30 cellular contexts compared by ENCODE assay signal in genomic region chr10:84314269-84314668, GRCh38. TPM values are rescaled to one million over a fixed set of nuclear protein-coding genes. Genes with fewer than 3 reads are reported as not detected.
A peak's percentile ranks its signal among the peaks of the same experiment; 100 is the strongest.
DNase-seq lines count a peak whose midpoint lies in the region; ATAC-seq, FAIRE-seq and TF ChIP-seq lines count a peak whose summit lies in the region.
"Had no signal": no experiment of that assay in that cellular context is flagged by ENCODE, and none has a peak within 500 bp of the region (broad histone marks: within the 10 kb centered on the region; RNA-seq: fewer than 3 reads in every experiment).

No MANE protein-coding gene starts in this region.

- TF ChIP-seq RAD21 in IMR-90 (IDR thresholded peaks at IDR 0.05; ENCODE audit: low read length) (no peak), GM12878 (IDR thresholded peaks at IDR 0.05; ENCODE audit: insufficient read depth, low read depth, low read length) (no peak)

- no peaks in the 10 kb centered on the region for H3K36me3 Mint-ChIP-seq in natural killer cell treated with Interleukin-12 subunit alpha and Interleukin-12 subunit beta and Interleukin-15 and Interleukin-18, amount 100 ng/mL, for 72 hours
- H3K36me3 Mint-ChIP-seq: neural progenitor cell; stimulated activated effector memory CD8-positive, alpha-beta T cell treated with anti-CD3 and anti-CD28 coated beads, Interleukin-12 subunit alpha, Interleukin-12 subunit beta, amount 100 ng/mL, for 72 hours had no signal

- no peak overlapping the region for H4K5ac ChIP-seq in IMR-90 (ENCODE audit: low read depth, low read length)

- H2BK5ac ChIP-seq in IMR-90 (ENCODE audit: low read depth, low read length, poor library complexity, severe bottlenecking): no peak overlapping the region

- H2AK5ac ChIP-seq in IMR-90 (ENCODE audit: low read depth, low read length): peak overlapping the region; percentile 49

- peaks cover 0 to 10% of the 10 kb centered on the region in 2 experiments; a peak in 1 of 4 replicates for H3K79me1 ChIP-seq in IMR-90 (ENCODE audit: low read depth in 1 of 2, low read length in 2 of 2)

- BruUV-seq in IMR-90 (replicated peaks; lab: Mats Ljungman, UMichigan): no TSS peak
- no TSS peak for BruUV-seq in GM12878 (replicated peaks; lab: Mats Ljungman, UMichigan)

- SMC1A ChIA-PET in GM12878 (lab: Charles Lee; ENCODE audit: uncharacterized antibody, unreplicated experiment): no interaction called here

- intact Hi-C loops in IMR-90 (cut with micrococcal nuclease): no loop called here
- intact Hi-C loops in GM12878 (cut with micrococcal nuclease; ENCODE audit: unreplicated experiment): no loop called here

- no peaks in the 10 kb centered on the region for H3K36me3 ChIP-seq in IMR-90 (ENCODE audit: control insufficient read depth, insufficient read depth, low read length)
- H3K36me3 ChIP-seq in GM12878 (ENCODE audit: control insufficient read depth in 2 of 2, insufficient read depth in 2 of 2, low read length in 1 of 2): no peaks in the 10 kb centered on the region
- H3K36me3 ChIP-seq: gastroesophageal sphincter, neural progenitor cell, suprapubic skin had no signal

- ATAC-seq in IMR-90 (ENCODE audit: low read depth): no peak
- ATAC-seq in GM12878: peak; percentile 63
- ATAC-seq in natural killer cell treated with Interleukin-12 subunit alpha and Interleukin-12 subunit beta and Interleukin-15 and Interleukin-18, amount 100 ng/mL, for 72 hours: peak; percentile 41 to 50
- no peak for ATAC-seq in GM18502 (IDR thresholded peaks at IDR 0.05; ENCODE audit: poor library complexity, unreplicated experiment)
- ATAC-seq: activated T-helper 17 cell treated with anti-CD3 and anti-CD28 coated beads, Interleukin-2, amount 50 U/mL, for 72 hours; gastroesophageal sphincter; stimulated activated effector memory CD8-positive, alpha-beta T cell treated with anti-CD3 and anti-CD28 coated beads, Interleukin-12 subunit alpha, Interleukin-12 subunit beta, amount 100 ng/mL, for 72 hours had no signal

- DNase-seq in A172 (ENCODE audit: low spot score) (peak; percentile 9), IMR-90 (no peak), GM12878 (ENCODE audit: low read depth, low spot score) (no peak), HT-29 (ENCODE audit: low spot score) (no peak), inferior parietal cortex (ENCODE audit: extremely low spot score) (no peak), foreskin melanocyte (no peak)
- DNase-seq in natural killer cell treated with Interleukin-12 subunit alpha and Interleukin-12 subunit beta and Interleukin-15 and Interleukin-18, amount 100 ng/mL, for 72 hours (ENCODE audit: low spot score): no peak
- DNase-seq: activated CD4-positive, alpha-beta T cell treated with anti-CD3 and anti-CD28 coated beads, Interleukin-2, amount 50 U/mL, for 4 hours; activated CD4-positive, CD25-positive, alpha-beta regulatory T cell; activated CD8-positive, alpha-beta memory T cell treated with anti-CD3 and anti-CD28 coated beads, Interleukin-2, amount 50 U/mL, for 48 hours; activated naive CD4-positive, alpha-beta T cell treated with anti-CD3 and anti-CD28 coated beads, Interleukin-2, amount 50 U/mL, for 16 hours; amygdala; dorsolateral prefrontal cortex; H7; hippocampal formation; Karpas-422; NCI-H1417 treated with DMSO at 0.1 percent for 48 hours; NCI-H345; retina; T-helper 1 cell had no signal

- POLR2A ChIA-PET in IMR-90 (lab: Charles Lee; ENCODE audit: unreplicated experiment): no interaction called here
- POLR2A ChIA-PET in GM12878 (lab: Charles Lee): no interaction called here

- no peak overlapping the region for H3K4me3 ChIP-seq in IMR-90 (ENCODE audit: insufficient read depth, low read depth, low read length)
- no peak overlapping the region for H3K4me3 ChIP-seq in GM12878
- H3K4me3 ChIP-seq: A549, dorsolateral prefrontal cortex, gastroesophageal sphincter, neural progenitor cell, suprapubic skin had no signal

- TF ChIP-seq POLR2A in IMR-90 (IDR thresholded peaks at IDR 0.05; ENCODE audit: low read depth, low read length) (no peak), GM12878 (IDR thresholded peaks at IDR 0.05; ENCODE audit: low read depth, low read length) (no peak)

- H3K4me2 ChIP-seq in IMR-90 (ENCODE audit: low read depth, low read length) (no peak overlapping the region), GM12878 (ENCODE audit: control insufficient read depth, insufficient read depth) (no peak overlapping the region)
- H3K4me2 ChIP-seq: A549, neural progenitor cell had no signal

- no peaks in the 10 kb centered on the region for H3K27me3 Mint-ChIP-seq in natural killer cell treated with Interleukin-12 subunit alpha and Interleukin-12 subunit beta and Interleukin-15 and Interleukin-18, amount 100 ng/mL, for 72 hours

- H2AFZ ChIP-seq in IMR-90 (replicated peaks; ENCODE audit: low read length, poor library complexity) (peak overlapping the region; percentile 58), GM12878 (ENCODE audit: control insufficient read depth, low read depth, low read length) (no peak overlapping the region)
- H2AFZ ChIP-seq: neural progenitor cell, parathyroid adenoma had no signal

- RAD21 ChIA-PET in GM12878 (lab: Charles Lee; ENCODE audit: unreplicated experiment): no interaction called here

- TF ChIP-seq CTCF in IMR-90 (conservative IDR thresholded peaks at IDR 0.05; ENCODE audit: low read depth, low read length): no peak
- TF ChIP-seq CTCF in GM12878 (IDR thresholded peaks at IDR 0.05 in 2 of 3, conservative IDR thresholded peaks at IDR 0.05 in 1 of 3; ENCODE audit: control insufficient read depth in 2 of 3, extremely low read depth in 1 of 3, insufficient read depth in 1 of 3, low read depth in 3 of 3, low read length in 3 of 3): no peak

- H2BK15ac ChIP-seq in IMR-90 (ENCODE audit: low read depth, low read length): no peak overlapping the region

- no peaks in the 10 kb centered on the region for H3K9me3 ChIP-seq in IMR-90 (ENCODE audit: control insufficient read depth, insufficient read depth, low read length)
- no peaks in the 10 kb centered on the region; the same call in 2 of the 3 replicates for H3K9me3 ChIP-seq in GM12878 (replicated peaks; ENCODE audit: control insufficient read depth, insufficient read depth, low read length)
- H3K9me3 ChIP-seq: A549, gastroesophageal sphincter, suprapubic skin had no signal

- no peaks in the 10 kb centered on the region for H3K9me3 Mint-ChIP-seq in natural killer cell treated with Interleukin-12 subunit alpha and Interleukin-12 subunit beta and Interleukin-15 and Interleukin-18, amount 100 ng/mL, for 72 hours
- H3K9me3 Mint-ChIP-seq: activated T-helper 17 cell treated with anti-CD3 and anti-CD28 coated beads, Interleukin-2, amount 50 U/mL, for 72 hours; neural progenitor cell; stimulated activated effector memory CD8-positive, alpha-beta T cell treated with anti-CD3 and anti-CD28 coated beads, Interleukin-12 subunit alpha, Interleukin-12 subunit beta, amount 100 ng/mL, for 72 hours had no signal

- no peak overlapping the region for H3K56ac ChIP-seq in IMR-90 (ENCODE audit: extremely low read depth, insufficient read depth, low read length)

- no peak overlapping the region for H3K27ac ChIP-seq in IMR-90 (ENCODE audit: insufficient read depth, low read length)
- H3K27ac ChIP-seq in GM12878 (ENCODE audit: control insufficient read depth, insufficient read depth): no peak overlapping the region
- H3K27ac ChIP-seq: A549, dorsolateral prefrontal cortex, gastroesophageal sphincter, neural progenitor cell, parathyroid adenoma, suprapubic skin had no signal

- WGBS in IMR-90 (ENCODE audit: extremely low coverage in 2 of 2, insufficient read length in 1 of 2), 2 experiments: 88% methylated on average over 1 of the region's 4 CpGs; no CpG with 5 or more reads in 1 of the 2 experiments
- WGBS in GM12878 (ENCODE audit: insufficient coverage, insufficient replicate concordance, low lambda C conversion rate, missing lambda C conversion rate): 18% methylated on average over 4 of the region's 4 CpGs

- peak overlapping the region in 1 of 2 experiments; percentile 77; a peak in 1 of 4 replicates for H4K8ac ChIP-seq in IMR-90 (ENCODE audit: low read depth in 2 of 2, low read length in 2 of 2)

- peak overlapping the region in 1 of 2 donors; percentile 64 for H3K27ac Mint-ChIP-seq in natural killer cell treated with Interleukin-12 subunit alpha and Interleukin-12 subunit beta and Interleukin-15 and Interleukin-18, amount 100 ng/mL, for 72 hours
- H3K27ac Mint-ChIP-seq: activated T-helper 17 cell treated with anti-CD3 and anti-CD28 coated beads, Interleukin-2, amount 50 U/mL, for 72 hours; neural progenitor cell; stimulated activated effector memory CD8-positive, alpha-beta T cell treated with anti-CD3 and anti-CD28 coated beads, Interleukin-12 subunit alpha, Interleukin-12 subunit beta, amount 100 ng/mL, for 72 hours had no signal

- H2AK9ac ChIP-seq in IMR-90 (replicated peaks; ENCODE audit: low read depth, low read length, poor library complexity): peak overlapping the region; percentile 71

- H3K4ac ChIP-seq in IMR-90 (ENCODE audit: low read depth, low read length): peak overlapping the region; percentile 74

- peak overlapping the region; percentile 89 for H2BK120ac ChIP-seq in IMR-90 (ENCODE audit: low read depth, low read length)

- peaks cover 8% of the 10 kb centered on the region for H3K9me1 ChIP-seq in IMR-90 (ENCODE audit: insufficient read depth, low read length)

- H3K79me2 ChIP-seq in GM12878 (ENCODE audit: control insufficient read depth, insufficient read depth, low read length): no peaks in the 10 kb centered on the region
- H3K79me2 ChIP-seq: parathyroid adenoma had no signal

- peaks cover 22 to 26% of the 10 kb centered on the region in 2 donors for H3K4me1 Mint-ChIP-seq in natural killer cell treated with Interleukin-12 subunit alpha and Interleukin-12 subunit beta and Interleukin-15 and Interleukin-18, amount 100 ng/mL, for 72 hours (ENCODE audit: low read depth in 2 of 2)
- H3K4me1 Mint-ChIP-seq: activated T-helper 17 cell treated with anti-CD3 and anti-CD28 coated beads, Interleukin-2, amount 50 U/mL, for 72 hours had no signal

- H3K4me3 Mint-ChIP-seq in natural killer cell treated with Interleukin-12 subunit alpha and Interleukin-12 subunit beta and Interleukin-15 and Interleukin-18, amount 100 ng/mL, for 72 hours: peak overlapping the region; percentile 25
- H3K4me3 Mint-ChIP-seq: activated T-helper 17 cell treated with anti-CD3 and anti-CD28 coated beads, Interleukin-2, amount 50 U/mL, for 72 hours; neural progenitor cell; stimulated activated effector memory CD8-positive, alpha-beta T cell treated with anti-CD3 and anti-CD28 coated beads, Interleukin-12 subunit alpha, Interleukin-12 subunit beta, amount 100 ng/mL, for 72 hours had no signal

- H3K27me3 ChIP-seq in IMR-90 (ENCODE audit: control insufficient read depth, insufficient read depth, low read length): no peaks in the 10 kb centered on the region
- H3K27me3 ChIP-seq in GM12878 (replicated peaks in 1 of 2; ENCODE audit: control insufficient read depth in 2 of 2, insufficient read depth in 2 of 2, low read length in 1 of 2): no peaks in the 10 kb centered on the region; a peak in 1 of 4 replicates
- H3K27me3 ChIP-seq: dorsolateral prefrontal cortex, gastroesophageal sphincter, neural progenitor cell, suprapubic skin had no signal

- TF ChIP-seq EP300 in GM12878 (IDR thresholded peaks at IDR 0.05; ENCODE audit: borderline replicate concordance in 1 of 2, control insufficient read depth in 1 of 2, low read depth in 2 of 2, low read length in 2 of 2): no peak

- CTCF ChIA-PET in IMR-90 (lab: Yijun Ruan, JAX): no interaction called here
- CTCF ChIA-PET in GM12878 (lab: Yijun Ruan, JAX): interaction anchor here (0.8 kb wide), 1 partner anchor 15 kb away, joined by 3 read pairs; the partner anchor contains the start of gene CCSER2

- FAIRE-seq in GM12878 (lab: Jason Lieb, UNC): no peak
- FAIRE-seq: A549, D721Med, RCC 7860 had no signal

- H3K9ac ChIP-seq in IMR-90 (ENCODE audit: low read depth, low read length): no peak overlapping the region
- no peak overlapping the region for H3K9ac ChIP-seq in GM12878 (ENCODE audit: control insufficient read depth, insufficient read depth, low read length)
- H3K9ac ChIP-seq: neural progenitor cell, parathyroid adenoma had no signal

- H3K23ac ChIP-seq in IMR-90 (ENCODE audit: low read depth, low read length): 0 out of 2 replicates have a peak overlapping the region, but pooled peaks have one; percentile 59

- dilution Hi-C loops in IMR-90 (cut with HindIII; ENCODE audit: low sequenced_read_pairs, unreplicated experiment): no loop called here

- in situ Hi-C loops in IMR-90 (cut with MboI; ENCODE audit: low sequenced_read_pairs): no loop called here
- in situ Hi-C loops in GM12878 (cut with MboI): no loop called here

- peak overlapping the region; percentile 90 for H2BK20ac ChIP-seq in IMR-90 (ENCODE audit: low read depth, low read length)

- no peak overlapping the region for H3K18ac ChIP-seq in IMR-90 (ENCODE audit: low read depth, low read length)

- peak overlapping the region; percentile 63; the same call in 1 of the 2 replicates for H4K91ac ChIP-seq in IMR-90 (ENCODE audit: insufficient read depth, low read depth, low read length)

- H4K20me1 ChIP-seq in IMR-90 (ENCODE audit: insufficient read depth, low read length): no peaks in the 10 kb centered on the region
- no peaks in the 10 kb centered on the region for H4K20me1 ChIP-seq in GM12878 (ENCODE audit: control insufficient read depth, insufficient read depth)

- H3K4me1 ChIP-seq in IMR-90 (ENCODE audit: control insufficient read depth, insufficient read depth, low read length) (peaks cover 15% of the 10 kb centered on the region), GM12878 (ENCODE audit: control insufficient read depth, insufficient read depth, low read length) (peaks cover 4% of the 10 kb centered on the region)
- H3K4me1 ChIP-seq: gastroesophageal sphincter, suprapubic skin had no signal

- H3K14ac ChIP-seq in IMR-90 (replicated peaks; ENCODE audit: low read depth, low read length): no peak overlapping the region; the same call in 1 of the 2 replicates

RNA-seq across cellular contexts. Expression of gene CCSER2, which starts 14.1 kb away (rescaled TPM):
- 39.9 and 40.7 TPM in 2 replicates for total RNA-seq in A172 (2014; rRNA removed; shearing (Covaris generic))
- total RNA-seq in IMR-90 (2012; rRNA removed) (27.8 and 31.7 TPM in 2 replicates), GM12878 (2014; rRNA removed) (8.8 and 9.2 TPM in 2 replicates), GM12878 (2014; rRNA removed; fragmentation: Illumina TruSeq; extraction: Trizol) (15.3 and 16.9 TPM in 2 replicates), GM12878 (2021) (18.8 and 21.2 TPM in 2 replicates)
- polyA plus RNA-seq in IMR-90 (2012; rRNA removed) (18.0 and 20.4 TPM in 2 replicates), GM12878 (2011; rRNA removed) (12.4 and 17.5 TPM in 2 replicates), GM12878 (2014; fragmentation: Illumina TruSeq; extraction: Trizol) (14.0 and 14.5 TPM in 2 replicates), GM12878 (2014; fragmentation: Nextera tagmentation; extraction: Ambion mirVana) (1 to 10 TPM; 4.7 to 6.8 TPM), GM12878 (2014; rRNA removed) (5.3 and 5.4 TPM in 2 replicates), GM12878 (2016; fragmentation: Nextera tagmentation; extraction: Ambion mirVana) (10 to 100 TPM; 16.5 to 18.5 TPM)
- polyA plus RNA-seq in IMR-90 (2012; cell fraction: cytosol; rRNA removed): 3.7 and 4.3 TPM in 2 replicates
- 4.0 and 33.3 TPM in 2 replicates for polyA plus RNA-seq in IMR-90 (2012; cell fraction: nucleus; rRNA removed; ENCODE audit: low replicate concordance)
- 87.2 and 91.9 TPM in 2 replicates for total RNA-seq in GM12878 (2013; cell fraction: nucleolus; rRNA removed)
- 4.6 TPM for polyA plus RNA-seq in GM12878 (2011; ENCODE audit: low read depth)
- polyA plus RNA-seq in GM12878 (2011; cell fraction: cytosol; rRNA removed): 6.0 and 6.2 TPM in 2 replicates
- polyA plus RNA-seq in GM12878 (2011; cell fraction: nucleus; rRNA removed): 4.8 and 5.8 TPM in 2 replicates
- polyA plus RNA-seq in GM12878 (2012): 6.4 and 7.1 TPM in 2 replicates
- polyA minus RNA-seq in GM12878 (2011; rRNA and poly(A)+ RNA removed): 14.1 and 21.2 TPM in 2 replicates
- polyA minus RNA-seq in GM12878 (2011; cell fraction: cytosol; rRNA and poly(A)+ RNA removed): 9.9 and 10.8 TPM in 2 replicates
- polyA minus RNA-seq in GM12878 (2011; cell fraction: nucleus; rRNA and poly(A)+ RNA removed): 16.8 and 23.3 TPM in 2 replicates
- total RNA-seq in natural killer cell treated with Interleukin-12 subunit alpha and Interleukin-12 subunit beta and Interleukin-15 and Interleukin-18, amount 100 ng/mL, for 72 hours: 100 to 1,000 TPM in 1 of 2 donors, 10 to 100 TPM in 1; 90.4 to 135 TPM
- 2.7 and 7.4 TPM in 2 replicates for total RNA-seq in HT-29 (2014; rRNA removed; shearing (Covaris generic))

Comparison
In these comparisons a context has a peak if more than half of its experiments do, and no peak if none do; other contexts are left out.
1. ATAC-seq: peak in GM12878 (single experiment) and natural killer cell treated with Interleukin-12 subunit alpha and Interleukin-12 subunit beta and Interleukin-15 and Interleukin-18, amount 100 ng/mL, for 72 hours (2 of 2); none in IMR-90 (single experiment) and GM18502 (single experiment).